In the genomic region with DNA sequence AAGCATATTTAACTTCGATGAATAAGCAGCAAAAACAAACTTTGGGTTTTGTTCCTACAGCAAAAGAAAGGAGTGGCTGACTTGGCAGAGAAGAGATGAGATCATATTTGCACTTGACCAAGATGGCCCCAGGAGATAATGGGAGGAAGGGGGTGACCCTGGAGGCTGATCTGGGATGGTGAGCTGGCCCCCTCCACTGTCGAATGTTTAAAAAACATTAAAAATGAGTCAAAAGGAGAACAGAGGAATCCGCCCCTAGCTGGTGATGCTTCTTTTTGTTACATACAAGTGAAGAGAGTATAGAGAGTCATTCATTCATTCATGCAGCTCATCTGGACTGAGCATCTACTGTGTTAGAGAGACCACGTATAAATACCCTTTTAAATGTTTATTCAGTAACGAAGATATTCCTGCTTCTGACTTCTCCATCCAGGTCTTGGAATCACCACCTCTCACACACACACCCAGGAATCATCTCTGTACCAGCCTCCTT, we compare ENCODE assay signal across 19 cellular contexts. TPM values are rescaled to one million over a fixed set of nuclear protein-coding genes. Genes with fewer than 3 reads are reported as not detected.
DNase-seq lines count a peak whose midpoint lies in the region; ATAC-seq and TF ChIP-seq lines count a peak whose summit lies in the region.
"Had no signal": no experiment of that assay in that cellular context is flagged by ENCODE, and none has a peak within 500 bp of the region (broad histone marks: within the 10 kb centered on the region; RNA-seq: fewer than 3 reads in every experiment).

No MANE protein-coding gene starts in this region.

- DNase-seq in activated CD4-positive, alpha-beta memory T cell treated with anti-CD3 and anti-CD28 coated beads, Interleukin-2, amount 10 ng/mL, durations not matched to agents 7 days and 5 days = peak; percentile 1
- no peak for DNase-seq in activated CD4-positive, alpha-beta memory T cell treated with anti-CD3 and anti-CD28 coated beads for 36 hours
- DNase-seq in SJSA1 (ENCODE audit: low read depth in 1 of 2, low spot score in 2 of 2) (peak; percentile 48 to 58), fibroblast of mammary gland (ENCODE audit: low read depth) (peak; percentile 36), spleen (peak; percentile 16), omental fat pad (ENCODE audit: low spot score) (no peak)
- DNase-seq in stimulated activated CD4-positive, alpha-beta T cell treated with anti-CD3 and anti-CD28 coated beads, Interleukin-12 subunit alpha, Interleukin-12 subunit beta, amount 100 ng/mL, for 4 hours = no peak
- no peak for DNase-seq in activated naive CD8-positive, alpha-beta T cell treated with anti-CD3 and anti-CD28 coated beads, Interleukin-2, amount 50 U/mL, for 24 hours
- DNase-seq: activated CD8-positive, alpha-beta T cell treated with anti-CD3 and anti-CD28 coated beads for 36 hours; activated naive CD4-positive, alpha-beta T cell treated with anti-CD3 and anti-CD28 coated beads, Interleukin-2, amount 50 U/mL, for 16 hours; COR-L47; effector CD8-positive, alpha-beta T cell; midbrain; NCI-H187 treated with DMSO at 0.1 percent for 48 hours; NCI-H226 had no signal

- H3K27ac ChIP-seq in SJSA1 = no peak overlapping the region
- H3K27ac ChIP-seq in spleen = no peak overlapping the region
- H3K27ac ChIP-seq: KMS-11, left lung had no signal

- no peaks in the 10 kb centered on the region for H3K4me1 Mint-ChIP-seq in activated CD4-positive, alpha-beta memory T cell treated with anti-CD3 and anti-CD28 coated beads, Interleukin-2, amount 10 ng/mL, durations not matched to agents 7 days and 5 days
- H3K4me1 Mint-ChIP-seq in activated CD4-positive, alpha-beta memory T cell treated with anti-CD3 and anti-CD28 coated beads for 36 hours (ENCODE audit: low read depth) = no peaks in the 10 kb centered on the region
- peaks cover 4% of the 10 kb centered on the region for H3K4me1 Mint-ChIP-seq in activated naive CD8-positive, alpha-beta T cell treated with anti-CD3 and anti-CD28 coated beads, Interleukin-2, amount 50 U/mL, for 24 hours

- POLR2A ChIA-PET in activated CD4-positive, alpha-beta memory T cell treated with anti-CD3 and anti-CD28 coated beads, Interleukin-2, amount 10 ng/mL, durations not matched to agents 7 days and 5 days (lab: Charles Lee) = no interaction called here
- POLR2A ChIA-PET in activated CD4-positive, alpha-beta memory T cell treated with anti-CD3 and anti-CD28 coated beads for 36 hours (lab: Charles Lee) = no interaction called here

- H3K9me3 ChIP-seq in SJSA1 (replicated peaks) (no peaks in the 10 kb centered on the region), spleen (no peaks in the 10 kb centered on the region)
- H3K9me3 ChIP-seq: left lung had no signal

- no peak for ATAC-seq in omental fat pad (ENCODE audit: low FRiP score)
- no peak for ATAC-seq in activated naive CD8-positive, alpha-beta T cell treated with anti-CD3 and anti-CD28 coated beads, Interleukin-2, amount 50 U/mL, for 24 hours
- ATAC-seq: activated CD8-positive, alpha-beta T cell treated with anti-CD3 and anti-CD28 coated beads for 36 hours; left lung; WTC11 had no signal

- no peaks in the 10 kb centered on the region for H3K9me3 Mint-ChIP-seq in activated CD4-positive, alpha-beta memory T cell treated with anti-CD3 and anti-CD28 coated beads, Interleukin-2, amount 10 ng/mL, durations not matched to agents 7 days and 5 days
- H3K9me3 Mint-ChIP-seq in activated CD4-positive, alpha-beta memory T cell treated with anti-CD3 and anti-CD28 coated beads for 36 hours = no peaks in the 10 kb centered on the region
- no peaks in the 10 kb centered on the region for H3K9me3 Mint-ChIP-seq in activated naive CD8-positive, alpha-beta T cell treated with anti-CD3 and anti-CD28 coated beads, Interleukin-2, amount 50 U/mL, for 24 hours
- H3K9me3 Mint-ChIP-seq: activated CD8-positive, alpha-beta T cell treated with anti-CD3 and anti-CD28 coated beads for 36 hours; activated T-cell treated with anti-CD3 and anti-CD28 coated beads, Interleukin-2, amount 50 U/mL, for 24 hours; WTC11 had no signal

- no peak for TF ChIP-seq CTCF in fibroblast of mammary gland (conservative IDR thresholded peaks at IDR 0.05; ENCODE audit: control insufficient read depth, insufficient read depth, low read depth, low read length)
- TF ChIP-seq CTCF in spleen (IDR thresholded peaks at IDR 0.05 in 8 of 11, conservative IDR thresholded peaks at IDR 0.05 in 3 of 11) = no peak
- TF ChIP-seq CTCF in omental fat pad (IDR thresholded peaks at IDR 0.05) = no peak

- whole genome bisulfite sequencing in spleen, 5 donors = 72 to 87% (median 80%) methylated on average over 5 of the region's 5 CpGs

- no peak overlapping the region for H3K27ac Mint-ChIP-seq in activated CD4-positive, alpha-beta memory T cell treated with anti-CD3 and anti-CD28 coated beads, Interleukin-2, amount 10 ng/mL, durations not matched to agents 7 days and 5 days
- H3K27ac Mint-ChIP-seq in activated CD4-positive, alpha-beta memory T cell treated with anti-CD3 and anti-CD28 coated beads for 36 hours = no peak overlapping the region
- H3K27ac Mint-ChIP-seq in activated naive CD8-positive, alpha-beta T cell treated with anti-CD3 and anti-CD28 coated beads, Interleukin-2, amount 50 U/mL, for 24 hours = no peak overlapping the region
- H3K27ac Mint-ChIP-seq: activated CD8-positive, alpha-beta T cell treated with anti-CD3 and anti-CD28 coated beads for 36 hours; activated T-cell treated with anti-CD3 and anti-CD28 coated beads, Interleukin-2, amount 50 U/mL, for 24 hours; WTC11 had no signal

- H3K36me3 Mint-ChIP-seq in activated CD4-positive, alpha-beta memory T cell treated with anti-CD3 and anti-CD28 coated beads, Interleukin-2, amount 10 ng/mL, durations not matched to agents 7 days and 5 days (ENCODE audit: low read depth) = no peaks in the 10 kb centered on the region
- H3K36me3 Mint-ChIP-seq in activated CD4-positive, alpha-beta memory T cell treated with anti-CD3 and anti-CD28 coated beads for 36 hours = no peaks in the 10 kb centered on the region
- no peaks in the 10 kb centered on the region for H3K36me3 Mint-ChIP-seq in activated naive CD8-positive, alpha-beta T cell treated with anti-CD3 and anti-CD28 coated beads, Interleukin-2, amount 50 U/mL, for 24 hours (ENCODE audit: low read depth)
- H3K36me3 Mint-ChIP-seq: WTC11 had no signal

- CTCF ChIA-PET in activated CD4-positive, alpha-beta memory T cell treated with anti-CD3 and anti-CD28 coated beads, Interleukin-2, amount 10 ng/mL, durations not matched to agents 7 days and 5 days (lab: Charles Lee) = no interaction called here
- CTCF ChIA-PET in activated CD4-positive, alpha-beta memory T cell treated with anti-CD3 and anti-CD28 coated beads for 36 hours (lab: Charles Lee) = no interaction called here

- TF ChIP-seq POLR2A in spleen (IDR thresholded peaks at IDR 0.05) = no peak

- no peak overlapping the region for H3K4me3 ChIP-seq in SJSA1
- H3K4me3 ChIP-seq in fibroblast of mammary gland (ENCODE audit: control insufficient read depth, low read depth, low read length) = no peak overlapping the region
- no peak overlapping the region for H3K4me3 ChIP-seq in spleen
- H3K4me3 ChIP-seq: left lung had no signal

- H3K36me3 ChIP-seq in SJSA1 = no peaks in the 10 kb centered on the region
- H3K36me3 ChIP-seq in spleen = no peaks in the 10 kb centered on the region
- H3K36me3 ChIP-seq: left lung had no signal

- peaks cover 6% of the 10 kb centered on the region for H3K27me3 Mint-ChIP-seq in activated CD4-positive, alpha-beta memory T cell treated with anti-CD3 and anti-CD28 coated beads, Interleukin-2, amount 10 ng/mL, durations not matched to agents 7 days and 5 days
- H3K27me3 Mint-ChIP-seq in activated CD4-positive, alpha-beta memory T cell treated with anti-CD3 and anti-CD28 coated beads for 36 hours = peaks cover 9% of the 10 kb centered on the region
- H3K27me3 Mint-ChIP-seq in activated naive CD8-positive, alpha-beta T cell treated with anti-CD3 and anti-CD28 coated beads, Interleukin-2, amount 50 U/mL, for 24 hours = peaks cover 4% of the 10 kb centered on the region

- H3K4me1 ChIP-seq in SJSA1 (replicated peaks) = peaks cover 20% of the 10 kb centered on the region
- peaks cover 0 to 17% (median 7%) of the 10 kb centered on the region in 6 donors for H3K4me1 ChIP-seq in spleen
- H3K4me1 ChIP-seq: left lung had no signal

- no peak overlapping the region for H3K4me3 Mint-ChIP-seq in activated CD4-positive, alpha-beta memory T cell treated with anti-CD3 and anti-CD28 coated beads, Interleukin-2, amount 10 ng/mL, durations not matched to agents 7 days and 5 days
- no peak overlapping the region for H3K4me3 Mint-ChIP-seq in activated CD4-positive, alpha-beta memory T cell treated with anti-CD3 and anti-CD28 coated beads for 36 hours
- H3K4me3 Mint-ChIP-seq in activated naive CD8-positive, alpha-beta T cell treated with anti-CD3 and anti-CD28 coated beads, Interleukin-2, amount 50 U/mL, for 24 hours = no peak overlapping the region
- H3K4me3 Mint-ChIP-seq: activated CD8-positive, alpha-beta T cell treated with anti-CD3 and anti-CD28 coated beads for 36 hours; activated T-cell treated with anti-CD3 and anti-CD28 coated beads, Interleukin-2, amount 50 U/mL, for 24 hours; WTC11 had no signal

- no peaks in the 10 kb centered on the region for H3K27me3 ChIP-seq in SJSA1 (replicated peaks)
- peaks cover 0 to 17% (median 0%) of the 10 kb centered on the region in 7 donors for H3K27me3 ChIP-seq in spleen (replicated peaks in 1 of 7)
- H3K27me3 ChIP-seq: left lung had no signal

- intact Hi-C loops in activated CD4-positive, alpha-beta memory T cell treated with anti-CD3 and anti-CD28 coated beads for 36 hours (cut with micrococcal nuclease) = no loop called here
- intact Hi-C loops in spleen (cut with DNase I; ENCODE audit: low total_unique reads) = no loop called here

RNA-seq across cellular contexts. Expression of gene C2CD2, which starts 12.6 kb away (rescaled TPM):
- total RNA-seq in activated CD4-positive, alpha-beta memory T cell treated with anti-CD3 and anti-CD28 coated beads, Interleukin-2, amount 10 ng/mL, durations not matched to agents 7 days and 5 days = 1 to 10 TPM; 5.1 to 6.3 TPM
- 1 to 10 TPM; 3.8 to 7.5 TPM for total RNA-seq in activated CD4-positive, alpha-beta memory T cell treated with anti-CD3 and anti-CD28 coated beads for 36 hours
- total RNA-seq in SJSA1 (2014; rRNA removed; shearing (Covaris generic)) = 9.3 and 17.1 TPM in 2 replicates
- total RNA-seq in spleen (100 to 1,000 TPM in 4 of 7 donors, 10 to 100 TPM in 3; 74.0 to 163 (median 105) TPM), omental fat pad (100 to 1,000 TPM in 2 of 4 donors, 10 to 100 TPM in 2; 57.7 to 264 (median 96.4) TPM)
- 10 to 100 TPM; 12.9 to 30.3 (median 18.0) TPM for polyA plus RNA-seq in spleen

RNA-seq across cellular contexts. Expression of gene ZBTB21, which starts 43.8 kb away (rescaled TPM):
- 10 to 100 TPM; 18.0 to 18.4 TPM for total RNA-seq in activated CD4-positive, alpha-beta memory T cell treated with anti-CD3 and anti-CD28 coated beads, Interleukin-2, amount 10 ng/mL, durations not matched to agents 7 days and 5 days
- total RNA-seq in activated CD4-positive, alpha-beta memory T cell treated with anti-CD3 and anti-CD28 coated beads for 36 hours = 10 to 100 TPM; 23.6 to 24.1 TPM
- 7.1 and 11.4 TPM in 2 replicates for total RNA-seq in SJSA1 (2014; rRNA removed; shearing (Covaris generic))
- total RNA-seq in spleen = 10 to 100 TPM; 10.6 to 21.7 (median 16.2) TPM
- polyA plus RNA-seq in spleen = 1 to 10 TPM; 1.9 to 3.0 (median 1.9) TPM
- 10 to 100 TPM; 11.6 to 27.8 (median 18.9) TPM for total RNA-seq in omental fat pad

Comparison
In these comparisons a context has a peak if more than half of its experiments do, and no peak if none do; other contexts are left out.
1. DNase-seq: peak in activated CD4-positive, alpha-beta memory T cell treated with anti-CD3 and anti-CD28 coated beads, Interleukin-2, amount 10 ng/mL, durations not matched to agents 7 days and 5 days (single experiment), SJSA1 (2 of 2), fibroblast of mammary gland (single experiment) and spleen (single experiment); none in activated CD4-positive, alpha-beta memory T cell treated with anti-CD3 and anti-CD28 coated beads for 36 hours (single experiment), stimulated activated CD4-positive, alpha-beta T cell treated with anti-CD3 and anti-CD28 coated beads, Interleukin-12 subunit alpha, Interleukin-12 subunit beta, amount 100 ng/mL, for 4 hours (single experiment), omental fat pad (single experiment) and activated naive CD8-positive, alpha-beta T cell treated with anti-CD3 and anti-CD28 coated beads, Interleukin-2, amount 50 U/mL, for 24 hours (single experiment).